Comparison of ENCODE assay signal across 17 cellular contexts in the genomic region with DNA sequence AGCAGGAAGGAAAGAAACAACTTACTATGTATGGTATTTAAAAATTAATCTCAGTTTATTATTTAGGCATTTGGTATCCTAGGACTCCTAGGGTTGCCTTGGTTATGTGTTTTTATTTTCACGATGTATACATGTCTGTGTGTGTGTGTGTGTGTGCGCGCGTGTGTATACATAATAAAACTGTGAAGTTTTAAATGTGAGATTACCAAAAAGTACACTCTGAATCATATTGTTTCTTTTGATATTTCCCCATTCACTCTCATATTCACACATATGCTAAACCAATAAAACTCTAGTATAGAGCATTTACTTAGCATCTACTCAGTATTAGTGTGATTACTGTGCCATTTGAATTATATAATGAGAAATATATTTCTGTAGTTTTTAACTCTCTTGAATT. TPM values are rescaled to one million over a fixed set of nuclear protein-coding genes. Genes with fewer than 3 reads are reported as not detected.
DNase-seq lines count a peak whose midpoint lies in the region; ATAC-seq and TF ChIP-seq lines count a peak whose summit lies in the region.
"Had no signal": no experiment of that assay in that cellular context is flagged by ENCODE, and none has a peak within 500 bp of the region (broad histone marks: within the 10 kb centered on the region; RNA-seq: fewer than 3 reads in every experiment).

No MANE protein-coding gene starts in this region.

- H3K4me3 Mint-ChIP-seq in activated CD8-positive, alpha-beta T cell treated with anti-CD3 and anti-CD28 coated beads for 36 hours = no peak overlapping the region
- H3K4me3 Mint-ChIP-seq in activated CD8-positive, alpha-beta T cell treated with anti-CD3 and anti-CD28 coated beads, Interleukin-2, amount 10 ng/mL, durations not matched to agents 7 days and 5 days = no peak overlapping the region
- no peak overlapping the region for H3K4me3 Mint-ChIP-seq in T-helper 2 cell treated with Interferon-gamma antibody and Interleukin-4, amounts not matched to agents 5 μg/mL and 100 μg/mL, for 36 hours
- no peak overlapping the region for H3K4me3 Mint-ChIP-seq in endodermal cell
- H3K4me3 Mint-ChIP-seq: CD4-positive, CD25-positive, alpha-beta regulatory T cell had no signal

- H3K27me3 ChIP-seq in endodermal cell (ENCODE audit: control insufficient read depth, insufficient read depth, low read length, poor library complexity, severe bottlenecking) (peaks cover 20% of the 10 kb centered on the region), suprapubic skin (no peaks in the 10 kb centered on the region)
- H3K27me3 ChIP-seq: Peyer's patch had no signal

- peaks cover 77% of the 10 kb centered on the region for H3K4me1 Mint-ChIP-seq in activated CD8-positive, alpha-beta T cell treated with anti-CD3 and anti-CD28 coated beads for 36 hours (ENCODE audit: low read depth)
- H3K4me1 Mint-ChIP-seq in activated CD8-positive, alpha-beta T cell treated with anti-CD3 and anti-CD28 coated beads, Interleukin-2, amount 10 ng/mL, durations not matched to agents 7 days and 5 days (ENCODE audit: low read depth) = peaks cover 73% of the 10 kb centered on the region
- peaks cover 85% of the 10 kb centered on the region for H3K4me1 Mint-ChIP-seq in T-helper 2 cell treated with Interferon-gamma antibody and Interleukin-4, amounts not matched to agents 5 μg/mL and 100 μg/mL, for 36 hours (ENCODE audit: low read depth)
- H3K4me1 Mint-ChIP-seq in endodermal cell = peaks cover 18% of the 10 kb centered on the region

- DNase-seq in activated CD8-positive, alpha-beta T cell treated with anti-CD3 and anti-CD28 coated beads for 36 hours = peak; percentile 70
- no peak for DNase-seq in activated CD8-positive, alpha-beta T cell treated with anti-CD3 and anti-CD28 coated beads, Interleukin-2, amount 10 ng/mL, durations not matched to agents 7 days and 5 days
- DNase-seq in T-helper 2 cell treated with Interferon-gamma antibody and Interleukin-4, amounts not matched to agents 5 μg/mL and 100 μg/mL, for 36 hours (ENCODE audit: low spot score) = peak; percentile 62
- peak; percentile 33 for DNase-seq in activated naive CD4-positive, alpha-beta T cell treated with anti-CD3 and anti-CD28 coated beads, Interleukin-2, amount 50 U/mL, for 16 hours
- DNase-seq in stimulated activated CD4-positive, alpha-beta T cell treated with anti-CD3 and anti-CD28 coated beads, Interleukin-4, amount 100 ng/mL, for 24 hours = peak; percentile 42
- no peak for DNase-seq in endodermal cell
- no peak for DNase-seq in suprapubic skin (ENCODE audit: low spot score in 2 of 2)
- DNase-seq in NK-92 treated with Interleukin-12 subunit alpha and Interleukin-12 subunit beta, amount 100 ng/mL, for 24 hours (lab: John Stamatoyannopoulos, UW) = no peak
- DNase-seq: ACHN; Calu3; CD4-positive, CD25-positive, alpha-beta regulatory T cell; DMS79; H7; Kasumi-1; NCI-H2081; NCI-H510A treated with DMSO at 0.1 percent for 48 hours; Peyer's patch had no signal

- H3K4me1 ChIP-seq in endodermal cell (ENCODE audit: control insufficient read depth, insufficient read depth, low read length) (no peaks in the 10 kb centered on the region), suprapubic skin (no peaks in the 10 kb centered on the region)
- H3K4me1 ChIP-seq: Peyer's patch had no signal

- H3K27ac Mint-ChIP-seq in activated CD8-positive, alpha-beta T cell treated with anti-CD3 and anti-CD28 coated beads for 36 hours = peak overlapping the region; percentile 69
- no peak overlapping the region for H3K27ac Mint-ChIP-seq in activated CD8-positive, alpha-beta T cell treated with anti-CD3 and anti-CD28 coated beads, Interleukin-2, amount 10 ng/mL, durations not matched to agents 7 days and 5 days
- H3K27ac Mint-ChIP-seq in T-helper 2 cell treated with Interferon-gamma antibody and Interleukin-4, amounts not matched to agents 5 μg/mL and 100 μg/mL, for 36 hours = peak overlapping the region; percentile 29
- H3K27ac Mint-ChIP-seq in endodermal cell = no peak overlapping the region
- H3K27ac Mint-ChIP-seq: CD4-positive, CD25-positive, alpha-beta regulatory T cell had no signal

- H3K9me3 ChIP-seq in endodermal cell (ENCODE audit: control insufficient read depth, low read length) (no peaks in the 10 kb centered on the region), suprapubic skin (no peaks in the 10 kb centered on the region)
- H3K9me3 ChIP-seq: Peyer's patch had no signal

- H3K9ac ChIP-seq in endodermal cell (ENCODE audit: extremely low read depth, low read length, poor library complexity, severe bottlenecking) = no peak overlapping the region

- CTCF ChIA-PET in activated CD8-positive, alpha-beta T cell treated with anti-CD3 and anti-CD28 coated beads for 36 hours (lab: Charles Lee) = no interaction called here
- CTCF ChIA-PET in activated CD8-positive, alpha-beta T cell treated with anti-CD3 and anti-CD28 coated beads, Interleukin-2, amount 10 ng/mL, durations not matched to agents 7 days and 5 days (lab: Charles Lee) = no interaction called here

- TF ChIP-seq CTCF in activated CD8-positive, alpha-beta T cell treated with anti-CD3 and anti-CD28 coated beads for 36 hours (IDR thresholded peaks at IDR 0.05) = no peak
- TF ChIP-seq CTCF in endodermal cell (conservative IDR thresholded peaks at IDR 0.05) (no peak), suprapubic skin (IDR thresholded peaks at IDR 0.05) (no peak)

- H3K27me3 Mint-ChIP-seq in activated CD8-positive, alpha-beta T cell treated with anti-CD3 and anti-CD28 coated beads for 36 hours = no peaks in the 10 kb centered on the region
- H3K27me3 Mint-ChIP-seq in activated CD8-positive, alpha-beta T cell treated with anti-CD3 and anti-CD28 coated beads, Interleukin-2, amount 10 ng/mL, durations not matched to agents 7 days and 5 days (ENCODE audit: low read depth) = no peaks in the 10 kb centered on the region
- H3K27me3 Mint-ChIP-seq in T-helper 2 cell treated with Interferon-gamma antibody and Interleukin-4, amounts not matched to agents 5 μg/mL and 100 μg/mL, for 36 hours (ENCODE audit: low read depth) = no peaks in the 10 kb centered on the region
- H3K27me3 Mint-ChIP-seq in endodermal cell (ENCODE audit: insufficient read depth) = peaks cover 66% of the 10 kb centered on the region
- H3K27me3 Mint-ChIP-seq: CD4-positive, CD25-positive, alpha-beta regulatory T cell had no signal

- H3K36me3 ChIP-seq in endodermal cell (ENCODE audit: control insufficient read depth, insufficient read depth, low read length) = no peaks in the 10 kb centered on the region
- H3K36me3 ChIP-seq in suprapubic skin = no peaks in the 10 kb centered on the region
- H3K36me3 ChIP-seq: Peyer's patch had no signal

- no peak overlapping the region for H3K4me3 ChIP-seq in endodermal cell (ENCODE audit: low read length)
- no peak overlapping the region for H3K4me3 ChIP-seq in suprapubic skin
- H3K4me3 ChIP-seq: Peyer's patch had no signal

- no peaks in the 10 kb centered on the region for H3K9me3 Mint-ChIP-seq in activated CD8-positive, alpha-beta T cell treated with anti-CD3 and anti-CD28 coated beads for 36 hours
- H3K9me3 Mint-ChIP-seq in activated CD8-positive, alpha-beta T cell treated with anti-CD3 and anti-CD28 coated beads, Interleukin-2, amount 10 ng/mL, durations not matched to agents 7 days and 5 days (ENCODE audit: insufficient read depth) = no peaks in the 10 kb centered on the region
- no peaks in the 10 kb centered on the region for H3K9me3 Mint-ChIP-seq in T-helper 2 cell treated with Interferon-gamma antibody and Interleukin-4, amounts not matched to agents 5 μg/mL and 100 μg/mL, for 36 hours
- no peaks in the 10 kb centered on the region for H3K9me3 Mint-ChIP-seq in endodermal cell

- H3K36me3 Mint-ChIP-seq in activated CD8-positive, alpha-beta T cell treated with anti-CD3 and anti-CD28 coated beads for 36 hours (ENCODE audit: low read depth) = no peaks in the 10 kb centered on the region
- H3K36me3 Mint-ChIP-seq in activated CD8-positive, alpha-beta T cell treated with anti-CD3 and anti-CD28 coated beads, Interleukin-2, amount 10 ng/mL, durations not matched to agents 7 days and 5 days (ENCODE audit: low read depth) = peaks cover 11% of the 10 kb centered on the region
- no peaks in the 10 kb centered on the region for H3K36me3 Mint-ChIP-seq in T-helper 2 cell treated with Interferon-gamma antibody and Interleukin-4, amounts not matched to agents 5 μg/mL and 100 μg/mL, for 36 hours (ENCODE audit: low read depth)
- no peaks in the 10 kb centered on the region for H3K36me3 Mint-ChIP-seq in endodermal cell (ENCODE audit: low read depth)
- H3K36me3 Mint-ChIP-seq: CD4-positive, CD25-positive, alpha-beta regulatory T cell had no signal

- POLR2A ChIA-PET in activated CD8-positive, alpha-beta T cell treated with anti-CD3 and anti-CD28 coated beads for 36 hours (lab: Charles Lee) = no interaction called here
- POLR2A ChIA-PET in activated CD8-positive, alpha-beta T cell treated with anti-CD3 and anti-CD28 coated beads, Interleukin-2, amount 10 ng/mL, durations not matched to agents 7 days and 5 days (lab: Charles Lee) = interaction anchor here (3.3 kb wide), 1 partner anchor 31 kb away, joined by 16 read pairs; the partner anchor contains the start of gene NDFIP2

- intact Hi-C loops in activated CD8-positive, alpha-beta T cell treated with anti-CD3 and anti-CD28 coated beads for 36 hours (cut with micrococcal nuclease) = loop anchor here (2.0 kb wide), 1 partner anchor 43 kb away; the partner anchor contains the start of gene RBM26

- no peak for TF ChIP-seq POLR2A in suprapubic skin (IDR thresholded peaks at IDR 0.05)

- peak; percentile 8 for ATAC-seq in activated CD8-positive, alpha-beta T cell treated with anti-CD3 and anti-CD28 coated beads for 36 hours
- ATAC-seq in activated CD8-positive, alpha-beta T cell treated with anti-CD3 and anti-CD28 coated beads, Interleukin-2, amount 10 ng/mL, durations not matched to agents 7 days and 5 days = no peak

- H3K27ac ChIP-seq in endodermal cell (ENCODE audit: low read depth, low read length) (no peak overlapping the region), suprapubic skin (no peak overlapping the region)
- H3K27ac ChIP-seq: Peyer's patch had no signal

- no peak for TF ChIP-seq EP300 in suprapubic skin (IDR thresholded peaks at IDR 0.05)

- WGBS in endodermal cell (ENCODE audit: insufficient coverage in 1 of 2, insufficient read length in 1 of 2), 2 experiments = 100% methylated on average over 1 of the region's 4 CpGs; no CpG with 5 or more reads in 1 of the 2 experiments
- WGBS in suprapubic skin = 95% methylated on average over 4 of the region's 4 CpGs

RNA-seq across cellular contexts. Expression of gene NDFIP2, which starts 30.8 kb away (rescaled TPM):
- 10 to 100 TPM; 67.4 to 69.1 TPM for total RNA-seq in activated CD8-positive, alpha-beta T cell treated with anti-CD3 and anti-CD28 coated beads for 36 hours
- total RNA-seq in activated CD8-positive, alpha-beta T cell treated with anti-CD3 and anti-CD28 coated beads, Interleukin-2, amount 10 ng/mL, durations not matched to agents 7 days and 5 days = 10 to 100 TPM; 13.4 to 15.3 TPM
- total RNA-seq in endodermal cell (10 to 100 TPM; 27.9 to 29.2 TPM), suprapubic skin (100 to 1,000 TPM in 1 of 4 donors, 10 to 100 TPM in 3; 72.2 to 103 (median 86.2) TPM)
- polyA plus RNA-seq in endodermal cell (2013, experiment 1 of 2) = 27.3 TPM
- polyA plus RNA-seq in endodermal cell (2013, experiment 2 of 2) = 26.6 TPM

RNA-seq across cellular contexts. Expression of gene RBM26, which starts 44.1 kb away (rescaled TPM):
- 10 to 100 TPM; 57.6 to 61.1 TPM for total RNA-seq in activated CD8-positive, alpha-beta T cell treated with anti-CD3 and anti-CD28 coated beads for 36 hours
- 10 to 100 TPM; 50.6 to 52.0 TPM for total RNA-seq in activated CD8-positive, alpha-beta T cell treated with anti-CD3 and anti-CD28 coated beads, Interleukin-2, amount 10 ng/mL, durations not matched to agents 7 days and 5 days
- 10 to 100 TPM; 65.0 to 81.7 TPM for total RNA-seq in endodermal cell
- 61.2 TPM for polyA plus RNA-seq in endodermal cell (2013, experiment 1 of 2)
- polyA plus RNA-seq in endodermal cell (2013, experiment 2 of 2) = 59.5 TPM
- 10 to 100 TPM; 23.4 to 78.5 (median 34.2) TPM for total RNA-seq in suprapubic skin

Comparison
In these comparisons a context has a peak if more than half of its experiments do, and no peak if none do; other contexts are left out.
1. DNase-seq: peak in activated CD8-positive, alpha-beta T cell treated with anti-CD3 and anti-CD28 coated beads for 36 hours (single experiment), T-helper 2 cell treated with Interferon-gamma antibody and Interleukin-4, amounts not matched to agents 5 μg/mL and 100 μg/mL, for 36 hours (single experiment), activated naive CD4-positive, alpha-beta T cell treated with anti-CD3 and anti-CD28 coated beads, Interleukin-2, amount 50 U/mL, for 16 hours (single experiment) and stimulated activated CD4-positive, alpha-beta T cell treated with anti-CD3 and anti-CD28 coated beads, Interleukin-4, amount 100 ng/mL, for 24 hours (single experiment); none in activated CD8-positive, alpha-beta T cell treated with anti-CD3 and anti-CD28 coated beads, Interleukin-2, amount 10 ng/mL, durations not matched to agents 7 days and 5 days (single experiment), endodermal cell (single experiment), suprapubic skin (0 of 2) and NK-92 treated with Interleukin-12 subunit alpha and Interleukin-12 subunit beta, amount 100 ng/mL, for 24 hours (single experiment).
2. H3K27ac Mint-ChIP-seq: peak in activated CD8-positive, alpha-beta T cell treated with anti-CD3 and anti-CD28 coated beads for 36 hours (single experiment) and T-helper 2 cell treated with Interferon-gamma antibody and Interleukin-4, amounts not matched to agents 5 μg/mL and 100 μg/mL, for 36 hours (single experiment); none in activated CD8-positive, alpha-beta T cell treated with anti-CD3 and anti-CD28 coated beads, Interleukin-2, amount 10 ng/mL, durations not matched to agents 7 days and 5 days (single experiment) and endodermal cell (single experiment).